Comparison of ENCODE assay signal across 9 cellular contexts in genomic region chr16:69481901-69482341, GRCh38. TPM values are rescaled to one million over a fixed set of nuclear protein-coding genes. Genes with fewer than 3 reads are reported as not detected.
DNase-seq lines count a peak whose midpoint lies in the region; ATAC-seq and TF ChIP-seq lines count a peak whose summit lies in the region.
"Had no signal": no experiment of that assay in that cellular context is flagged by ENCODE, and none has a peak within 500 bp of the region (broad histone marks: within the 10 kb centered on the region; RNA-seq: fewer than 3 reads in every experiment).

No MANE protein-coding gene starts in this region.

- no peak for TF ChIP-seq POLR2A in ovary (IDR thresholded peaks at IDR 0.05)

- no peaks in the 10 kb centered on the region for H3K36me3 Mint-ChIP-seq in activated CD4-positive, alpha-beta T cell treated with anti-CD3 and anti-CD28 coated beads for 36 hours (ENCODE audit: low read depth)

- peak; percentile 25 for TF ChIP-seq CTCF in fibroblast of villous mesenchyme (IDR thresholded peaks at IDR 0.05; ENCODE audit: insufficient read depth, low read depth, low read length)
- no peak for TF ChIP-seq CTCF in ovary (IDR thresholded peaks at IDR 0.05)

- no peaks in the 10 kb centered on the region for H3K36me3 ChIP-seq in ovary

- peak overlapping the region in 1 of 2 donors; percentile 73 for H3K27ac ChIP-seq in ovary

- intact Hi-C loops in ovary (cut with DNase I), result loop anchor here in 1 of 4 donors (10.0 kb wide), 1 partner anchor 87 kb away; no protein-coding TSS in a partner anchor
- intact Hi-C loops in activated CD4-positive, alpha-beta T cell treated with anti-CD3 and anti-CD28 coated beads for 36 hours (cut with DNase I, micrococcal nuclease), result no loop called here

- H3K9me3 Mint-ChIP-seq in activated CD4-positive, alpha-beta T cell treated with anti-CD3 and anti-CD28 coated beads for 36 hours (ENCODE audit: low read depth), result no peaks in the 10 kb centered on the region
- H3K9me3 Mint-ChIP-seq: nephron progenitor cell had no signal

- H3K4me1 ChIP-seq in ovary (ENCODE audit: insufficient read depth), result no peaks in the 10 kb centered on the region

- H3K27me3 ChIP-seq in ovary, result no peaks in the 10 kb centered on the region

- H3K4me3 Mint-ChIP-seq in activated CD4-positive, alpha-beta T cell treated with anti-CD3 and anti-CD28 coated beads for 36 hours, result no peak overlapping the region
- H3K4me3 Mint-ChIP-seq: nephron progenitor cell had no signal

- DNase-seq in C1 segment of cervical spinal cord (lab: John Stamatoyannopoulos, UW) (peak in 12 of 14 donors; percentile 10 to 81 (median 56)), fibroblast of villous mesenchyme (ENCODE audit: low read depth) (peak; percentile 77), ovary (peak; percentile 60 to 87 (median 77))
- DNase-seq in activated CD4-positive, alpha-beta T cell treated with anti-CD3 and anti-CD28 coated beads for 36 hours, result no peak
- no peak for DNase-seq in activated T-cell treated with anti-CD3 and anti-CD28 coated beads, Interleukin-2, amount 50 U/mL, for 48 hours
- DNase-seq: nephron progenitor cell had no signal

- POLR2A ChIA-PET in activated CD4-positive, alpha-beta T cell treated with anti-CD3 and anti-CD28 coated beads for 36 hours (lab: Charles Lee), result no interaction called here

- peaks cover 3% of the 10 kb centered on the region for H3K27me3 Mint-ChIP-seq in activated CD4-positive, alpha-beta T cell treated with anti-CD3 and anti-CD28 coated beads for 36 hours

- CTCF ChIA-PET in activated CD4-positive, alpha-beta T cell treated with anti-CD3 and anti-CD28 coated beads for 36 hours (lab: Charles Lee), result interaction anchor here (0.6 to 1.1 kb wide), 2 partner anchors 25 to 294 kb away, joined by 3 read pairs; no protein-coding TSS in a partner anchor

- peak; percentile 25 for ATAC-seq in SK-N-SH treated with all-trans-retinoic acid at 6 μM for 48 hours
- no peak for ATAC-seq in activated CD4-positive, alpha-beta T cell treated with anti-CD3 and anti-CD28 coated beads for 36 hours
- ATAC-seq in GM21737 (IDR thresholded peaks at IDR 0.05; ENCODE audit: unreplicated experiment), result no peak
- no peak for ATAC-seq in HG03039 (IDR thresholded peaks at IDR 0.05; ENCODE audit: unreplicated experiment)

- H3K27ac Mint-ChIP-seq in activated CD4-positive, alpha-beta T cell treated with anti-CD3 and anti-CD28 coated beads for 36 hours, result no peak overlapping the region

- 19 to 38% (median 28%) methylated on average over 12 of the region's 12 CpGs for WGBS in ovary, 3 donors

- no peak for TF ChIP-seq EP300 in ovary (IDR thresholded peaks at IDR 0.05)

- H3K4me1 Mint-ChIP-seq in activated CD4-positive, alpha-beta T cell treated with anti-CD3 and anti-CD28 coated beads for 36 hours, result peaks cover 1% of the 10 kb centered on the region

- H3K9me3 ChIP-seq in ovary, result no peaks in the 10 kb centered on the region

- H3K4me3 ChIP-seq in fibroblast of villous mesenchyme (ENCODE audit: low read depth, low read length) (no peak overlapping the region), ovary (no peak overlapping the region)

TF ChIP-seq in SK-N-SH treated with all-trans-retinoic acid at 6 μM for 48 hours, 23 proteins besides CTCF, POLR2A, EP300 and RAD21:
- no peak for TF ChIP-seq OSR1 (CRISPR knock-in tag; IDR thresholded peaks at IDR 0.05)
- TF ChIP-seq PATZ1 (CRISPR knock-in tag; IDR thresholded peaks at IDR 0.05; ENCODE audit: borderline replicate concordance), result no peak
- no peak for TF ChIP-seq RARB (CRISPR knock-in tag; IDR thresholded peaks at IDR 0.05)
- TF ChIP-seq ZFP30 (CRISPR knock-in tag; IDR thresholded peaks at IDR 0.05), result no peak
- TF ChIP-seq ARNTL (CRISPR knock-in tag; IDR thresholded peaks at IDR 0.05; ENCODE audit: borderline replicate concordance, low read depth), result no peak

RNA-seq across cellular contexts. Expression of gene CYB5B, which starts 57.5 kb away (rescaled TPM):
- total RNA-seq in fibroblast of villous mesenchyme (109 and 142 TPM in 2 replicates), ovary (10 to 100 TPM; 24.8 to 99.0 (median 55.8) TPM)
- polyA plus RNA-seq in ovary, result 100 to 1,000 TPM in 1 of 2 donors, 10 to 100 TPM in 1; 48.3 to 148 TPM
- 100 to 1,000 TPM; 158 to 187 TPM for total RNA-seq in activated CD4-positive, alpha-beta T cell treated with anti-CD3 and anti-CD28 coated beads for 36 hours

Comparison
In these comparisons a context has a peak if more than half of its experiments do, and no peak if none do; other contexts are left out.
1. DNase-seq: peak in C1 segment of cervical spinal cord (12 of 14), fibroblast of villous mesenchyme (single experiment) and ovary (5 of 5); none in activated CD4-positive, alpha-beta T cell treated with anti-CD3 and anti-CD28 coated beads for 36 hours (single experiment) and activated T-cell treated with anti-CD3 and anti-CD28 coated beads, Interleukin-2, amount 50 U/mL, for 48 hours (0 of 2).